ENCODE assay signal across 10 cellular contexts in genomic region chr6:121666809-121667208, GRCh38.
DNase-seq lines count a peak whose midpoint lies in the region; ATAC-seq and TF ChIP-seq lines count a peak whose summit lies in the region.
"Had no signal": no experiment of that assay in that cellular context is flagged by ENCODE, and none has a peak within 500 bp of the region (broad histone marks: within the 10 kb centered on the region; RNA-seq: fewer than 3 reads in every experiment).

No MANE protein-coding gene starts in this region.

- H3K4me1 ChIP-seq in subcutaneous abdominal adipose tissue (ENCODE audit: control insufficient read depth in 5 of 5, insufficient read depth in 5 of 5, low read length in 5 of 5), result peaks cover 0 to 20% (median 17%) of the 10 kb centered on the region in 5 donors

- peak overlapping the region; percentile 92 for H3K27ac ChIP-seq in subcutaneous abdominal adipose tissue (ENCODE audit: low read depth, low read length)

- no peaks in the 10 kb centered on the region for H3K9me3 ChIP-seq in subcutaneous abdominal adipose tissue (ENCODE audit: control insufficient read depth in 5 of 5, low read length in 5 of 5)

- H3K4me3 ChIP-seq in subcutaneous abdominal adipose tissue (ENCODE audit: low read depth in 1 of 5, low read length in 5 of 5), result no peak overlapping the region

- H3K4me3 Mint-ChIP-seq in HFFc6, result no peak overlapping the region; the same call in 1 of the 2 replicates
- H3K4me3 Mint-ChIP-seq: natural killer cell had no signal

- TF ChIP-seq CTCF in HFFc6 (IDR thresholded peaks at IDR 0.05), result no peak

- no peaks in the 10 kb centered on the region for H3K9me3 Mint-ChIP-seq in HFFc6

- no peaks in the 10 kb centered on the region for H3K27me3 Mint-ChIP-seq in HFFc6 (ENCODE audit: insufficient read depth)

- H3K36me3 Mint-ChIP-seq in HFFc6 (ENCODE audit: low read depth), result no peaks in the 10 kb centered on the region
- H3K36me3 Mint-ChIP-seq: natural killer cell had no signal

- DNase-seq in HFFc6, result peak; percentile 76
- peak; percentile 8 to 68 for DNase-seq in SW 1271 (lab: John Stamatoyannopoulos, UW)
- DNase-seq in foreskin melanocyte, result peak; percentile 66
- no peak for DNase-seq in NCI-H82 (lab: John Stamatoyannopoulos, UW)
- DNase-seq in GM19240 (ENCODE audit: insufficient read length, low spot score), result no peak
- DNase-seq in DMS 273 treated with DMSO at 0.1 percent for 48 hours (lab: John Stamatoyannopoulos, UW), result no peak
- DNase-seq: natural killer cell, NCI-H1694 treated with DMSO at 0.1 percent for 48 hours had no signal

- H3K36me3 ChIP-seq in subcutaneous abdominal adipose tissue (ENCODE audit: control insufficient read depth in 5 of 5, insufficient read depth in 5 of 5, low read length in 5 of 5), result no peaks in the 10 kb centered on the region

- peak overlapping the region in 1 of 5 donors; percentile 72 for H3K9ac ChIP-seq in subcutaneous abdominal adipose tissue (ENCODE audit: low read length in 5 of 5)

- ATAC-seq in HG03565 (IDR thresholded peaks at IDR 0.05; ENCODE audit: unreplicated experiment), result no peak
- ATAC-seq: natural killer cell had no signal

- peaks cover 59% of the 10 kb centered on the region for H3K4me1 Mint-ChIP-seq in HFFc6 (ENCODE audit: low read depth)
- H3K4me1 Mint-ChIP-seq: natural killer cell had no signal

- H3K27me3 ChIP-seq in subcutaneous abdominal adipose tissue (ENCODE audit: control insufficient read depth in 5 of 5, insufficient read depth in 4 of 5, low read length in 5 of 5), result no peaks in the 10 kb centered on the region

- H3K27ac Mint-ChIP-seq in HFFc6, result peak overlapping the region; percentile 67
- H3K27ac Mint-ChIP-seq: natural killer cell had no signal

Comparison
In these comparisons a context has a peak if more than half of its experiments do, and no peak if none do; other contexts are left out.
1. DNase-seq: peak in HFFc6 (single experiment), SW 1271 (2 of 2) and foreskin melanocyte (single experiment); none in NCI-H82 (single experiment), GM19240 (single experiment) and DMS 273 treated with DMSO at 0.1 percent for 48 hours (single experiment).